Comparison of ENCODE assay signal across 12 cellular contexts in the genomic region with DNA sequence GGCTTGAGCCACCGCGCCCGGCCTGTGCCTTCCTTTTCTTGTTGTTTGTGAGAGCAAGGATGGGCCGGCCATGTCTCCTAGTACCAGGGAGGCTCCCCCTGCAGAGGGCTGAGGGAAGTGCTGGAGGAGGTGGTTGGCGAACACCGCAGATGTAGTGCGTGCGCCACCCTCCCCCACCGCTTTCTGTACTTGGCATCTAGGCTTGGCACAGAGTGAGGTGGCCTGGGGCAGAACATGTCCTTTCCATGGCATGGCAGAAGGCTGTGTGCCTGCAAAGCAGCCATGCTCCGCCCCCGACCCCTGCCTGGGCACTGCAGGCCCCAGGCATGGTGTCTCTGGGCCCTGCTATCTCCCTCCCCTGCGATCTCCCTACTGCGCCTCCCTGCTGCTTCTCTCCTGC. TPM values are rescaled to one million over a fixed set of nuclear protein-coding genes. Genes with fewer than 3 reads are reported as not detected.
DNase-seq lines count a peak whose midpoint lies in the region; ATAC-seq, FAIRE-seq and TF ChIP-seq lines count a peak whose summit lies in the region.
"Had no signal": no experiment of that assay in that cellular context is flagged by ENCODE, and none has a peak within 500 bp of the region (broad histone marks: within the 10 kb centered on the region; RNA-seq: fewer than 3 reads in every experiment).

No MANE protein-coding gene starts in this region.

- no peaks in the 10 kb centered on the region for H3K9me3 Mint-ChIP-seq in activated T-helper 2 cell treated with anti-CD3 and anti-CD28 coated beads, Interferon-gamma antibody, Interleukin-2, Interleukin-4, amounts not matched to agents 10 μg/mL and 5 μg/mL and 100 μg/mL, durations not matched to agents 14 hours and 24 hours and 36 hours

- DNase-seq in A549 (ENCODE audit: low read depth in 1 of 2, low spot score in 1 of 2) = peak; percentile 44 to 47
- DNase-seq in H4 (ENCODE audit: low spot score) = peak; percentile 30
- peak; percentile 42 for DNase-seq in WERI-Rb-1
- peak; percentile 74 for DNase-seq in right atrium auricular region (ENCODE audit: low spot score)
- DNase-seq in activated T-helper 2 cell treated with anti-CD3 and anti-CD28 coated beads, Interferon-gamma antibody, Interleukin-2, Interleukin-4, amounts not matched to agents 10 μg/mL and 5 μg/mL and 100 μg/mL, durations not matched to agents 14 hours and 24 hours and 36 hours (ENCODE audit: low spot score) = no peak
- DNase-seq in cerebellar nuclear complex (lab: John Stamatoyannopoulos, UW) = no peak
- DNase-seq in NOMO-1 (lab: John Stamatoyannopoulos, UW; ENCODE audit: unreplicated experiment in 2 of 2) = no peak
- DNase-seq in NCI-H2081 treated with DMSO at 0.1 percent for 48 hours (lab: John Stamatoyannopoulos, UW) = no peak
- DNase-seq: EL, NCI-H226 had no signal

- no peaks in the 10 kb centered on the region for H3K4me1 Mint-ChIP-seq in activated T-helper 2 cell treated with anti-CD3 and anti-CD28 coated beads, Interferon-gamma antibody, Interleukin-2, Interleukin-4, amounts not matched to agents 10 μg/mL and 5 μg/mL and 100 μg/mL, durations not matched to agents 14 hours and 24 hours and 36 hours (ENCODE audit: low read depth)

- H3K36me3 Mint-ChIP-seq in activated T-helper 2 cell treated with anti-CD3 and anti-CD28 coated beads, Interferon-gamma antibody, Interleukin-2, Interleukin-4, amounts not matched to agents 10 μg/mL and 5 μg/mL and 100 μg/mL, durations not matched to agents 14 hours and 24 hours and 36 hours (ENCODE audit: low read depth) = no peaks in the 10 kb centered on the region

- FAIRE-seq in A549 (lab: Jason Lieb, UNC) = no peak

- no peak overlapping the region for H3K4me2 ChIP-seq in A549

- H3K27me3 ChIP-seq in WERI-Rb-1 (ENCODE audit: insufficient read depth, low read depth, severe bottlenecking) (no peaks in the 10 kb centered on the region), right atrium auricular region (no peaks in the 10 kb centered on the region)

- TF ChIP-seq CTCF in A549 (IDR thresholded peaks at IDR 0.05) (no peak; the same call in 2 of the 3 replicates), WERI-Rb-1 (IDR thresholded peaks at IDR 0.05; ENCODE audit: low read depth, low read length) (peak; percentile 55), right atrium auricular region (IDR thresholded peaks at IDR 0.05) (peak; percentile 12 to 43)

- TF ChIP-seq EP300 in A549 (IDR thresholded peaks at IDR 0.05) = no peak

- CTCF ChIA-PET in A549 (lab: Yijun Ruan, JAX) = interaction anchor here (1.9 kb wide), 1 partner anchor 56 kb away, joined by 6 read pairs; no protein-coding TSS in a partner anchor

- peaks cover 16% of the 10 kb centered on the region for H3K27me3 Mint-ChIP-seq in activated T-helper 2 cell treated with anti-CD3 and anti-CD28 coated beads, Interferon-gamma antibody, Interleukin-2, Interleukin-4, amounts not matched to agents 10 μg/mL and 5 μg/mL and 100 μg/mL, durations not matched to agents 14 hours and 24 hours and 36 hours (ENCODE audit: low read depth)

- TF ChIP-seq RAD21 in A549 (conservative IDR thresholded peaks at IDR 0.05 in 1 of 2, IDR thresholded peaks at IDR 0.05 in 1 of 2) = no peak

- H3K4me1 ChIP-seq in A549 (no peaks in the 10 kb centered on the region), right atrium auricular region (peaks cover 0 to 77% of the 10 kb centered on the region in 2 donors)

- no peak overlapping the region for H3K27ac Mint-ChIP-seq in activated T-helper 2 cell treated with anti-CD3 and anti-CD28 coated beads, Interferon-gamma antibody, Interleukin-2, Interleukin-4, amounts not matched to agents 10 μg/mL and 5 μg/mL and 100 μg/mL, durations not matched to agents 14 hours and 24 hours and 36 hours

- POLR2A ChIA-PET in A549 (lab: Yijun Ruan, JAX) = interaction anchor here (0.7 kb wide), 1 partner anchor 71 kb away, joined by 5 read pairs; no protein-coding TSS in a partner anchor

- ATAC-seq in A549 = peak; percentile 76 to 92; a peak in 5 of 6 replicates

- H3K27ac ChIP-seq in A549 = no peak overlapping the region
- H3K27ac ChIP-seq in WERI-Rb-1 = no peak overlapping the region
- peak overlapping the region; percentile 80 to 88 for H3K27ac ChIP-seq in right atrium auricular region
- H3K27ac ChIP-seq: esophagus muscularis mucosa, thoracic aorta had no signal

- no peaks in the 10 kb centered on the region for H3K36me3 ChIP-seq in WERI-Rb-1
- no peaks in the 10 kb centered on the region for H3K36me3 ChIP-seq in right atrium auricular region
- H3K36me3 ChIP-seq: esophagus muscularis mucosa, thoracic aorta had no signal

- no peak for TF ChIP-seq POLR2A in A549 (IDR thresholded peaks at IDR 0.05; ENCODE audit: low read length)

- intact Hi-C loops in activated T-helper 2 cell treated with anti-CD3 and anti-CD28 coated beads, Interferon-gamma antibody, Interleukin-2, Interleukin-4, amounts not matched to agents 10 μg/mL and 5 μg/mL and 100 μg/mL, durations not matched to agents 14 hours and 24 hours and 36 hours (cut with micrococcal nuclease) = no loop called here

- H3K9me3 ChIP-seq in A549 (no peaks in the 10 kb centered on the region), WERI-Rb-1 (ENCODE audit: severe bottlenecking) (no peaks in the 10 kb centered on the region), right atrium auricular region (no peaks in the 10 kb centered on the region)
- H3K9me3 ChIP-seq: esophagus muscularis mucosa, thoracic aorta had no signal

- no peak overlapping the region for H3K4me3 ChIP-seq in A549
- no peak overlapping the region for H3K4me3 ChIP-seq in WERI-Rb-1 (ENCODE audit: low read depth, low read length)
- H3K4me3 ChIP-seq in right atrium auricular region = no peak overlapping the region
- H3K4me3 ChIP-seq: esophagus muscularis mucosa, thoracic aorta had no signal

- WGBS in A549 (ENCODE audit: missing lambda C conversion rate) = 59% methylated on average over 10 of the region's 13 CpGs

- H3K4me3 Mint-ChIP-seq in activated T-helper 2 cell treated with anti-CD3 and anti-CD28 coated beads, Interferon-gamma antibody, Interleukin-2, Interleukin-4, amounts not matched to agents 10 μg/mL and 5 μg/mL and 100 μg/mL, durations not matched to agents 14 hours and 24 hours and 36 hours (ENCODE audit: low read depth) = no peak overlapping the region

TF ChIP-seq in A549, 52 proteins besides CTCF, POLR2A, EP300 and RAD21:
- TF ChIP-seq NR3C1 (IDR thresholded peaks at IDR 0.05) (no peak), CHD2 (IDR thresholded peaks at IDR 0.05; ENCODE audit: low read length, partially characterized antibody) (no peak), ESRRA (IDR thresholded peaks at IDR 0.05; ENCODE audit: borderline replicate concordance, low read length) (no peak), PHF8 (IDR thresholded peaks at IDR 0.05; ENCODE audit: borderline replicate concordance, low read depth) (no peak), ZC3H11A (IDR thresholded peaks at IDR 0.05) (no peak), CHD4 (IDR thresholded peaks at IDR 0.05; ENCODE audit: borderline replicate concordance) (no peak), TFCP2L1 (CRISPR knock-in tag; IDR thresholded peaks at IDR 0.05) (no peak), ZFP36 (IDR thresholded peaks at IDR 0.05; ENCODE audit: borderline replicate concordance, partially characterized antibody) (no peak), GATA3 (IDR thresholded peaks at IDR 0.05; ENCODE audit: borderline replicate concordance) (no peak), MYC (IDR thresholded peaks at IDR 0.05; ENCODE audit: borderline replicate concordance, low read length) (no peak), HEYL (CRISPR knock-in tag; IDR thresholded peaks at IDR 0.05) (no peak), JUNB (IDR thresholded peaks at IDR 0.05) (no peak), HOXA7 (CRISPR knock-in tag; IDR thresholded peaks at IDR 0.05) (no peak), SREBF2 (IDR thresholded peaks at IDR 0.05) (no peak), HOXB5 (CRISPR knock-in tag; IDR thresholded peaks at IDR 0.05) (no peak), NFE2L2 (conservative IDR thresholded peaks at IDR 0.05; ENCODE audit: low read length) (no peak), RNF2 (IDR thresholded peaks at IDR 0.05; ENCODE audit: borderline replicate concordance, low read depth) (no peak), FOSB (CRISPR knock-in tag; IDR thresholded peaks at IDR 0.05) (no peak), NPAS2 (CRISPR knock-in tag; IDR thresholded peaks at IDR 0.05; ENCODE audit: borderline replicate concordance) (no peak)
- TF ChIP-seq, protein P1, sequence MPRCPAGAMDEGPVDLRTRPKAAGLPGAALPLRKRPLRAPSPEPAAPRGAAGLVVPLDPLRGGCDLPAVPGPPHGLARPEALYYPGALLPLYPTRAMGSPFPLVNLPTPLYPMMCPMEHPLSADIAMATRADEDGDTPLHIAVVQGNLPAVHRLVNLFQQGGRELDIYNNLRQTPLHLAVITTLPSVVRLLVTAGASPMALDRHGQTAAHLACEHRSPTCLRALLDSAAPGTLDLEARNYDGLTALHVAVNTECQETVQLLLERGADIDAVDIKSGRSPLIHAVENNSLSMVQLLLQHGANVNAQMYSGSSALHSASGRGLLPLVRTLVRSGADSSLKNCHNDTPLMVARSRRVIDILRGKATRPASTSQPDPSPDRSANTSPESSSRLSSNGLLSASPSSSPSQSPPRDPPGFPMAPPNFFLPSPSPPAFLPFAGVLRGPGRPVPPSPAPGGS (IDR thresholded peaks at IDR 0.05) = no peak

RNA-seq across cellular contexts. Expression of a gene that starts 30.7 kb away (rescaled TPM):
- polyA plus RNA-seq in A549 (2011; rRNA removed) (0.06 and 0.19 TPM in 2 replicates), A549 (2017; fragmentation: RNase III; extraction: RNeasy Plus Mini Kit Qiagen cat#74134 plus additional on column Dnase treatment) (0.13 to 0.31 TPM (median 0.14 TPM) in 3 replicates)
- polyA plus RNA-seq in A549 (2012; cell fraction: cytosol; rRNA removed) = 0.32 and 0.36 TPM in 2 replicates
- 0.17 and 0.28 TPM in 2 replicates for polyA plus RNA-seq in A549 (2012; cell fraction: nucleus; rRNA removed)
- 0.68 TPM in 1 of 2 replicates, not detected in the other for polyA minus RNA-seq in A549 (2011; rRNA and poly(A)+ RNA removed)
- total RNA-seq in H4 (2014; rRNA removed; shearing (Covaris generic)) = 0.14 TPM in 1 of 2 replicates, not detected in the other
- total RNA-seq in right atrium auricular region = 10 to 100 TPM; 16.2 to 50.3 TPM
- total RNA-seq in activated T-helper 2 cell treated with anti-CD3 and anti-CD28 coated beads, Interferon-gamma antibody, Interleukin-2, Interleukin-4, amounts not matched to agents 10 μg/mL and 5 μg/mL and 100 μg/mL, durations not matched to agents 14 hours and 24 hours and 36 hours = not detected in 2 replicates

Comparison
In these comparisons a context has a peak if more than half of its experiments do, and no peak if none do; other contexts are left out.
1. DNase-seq: peak in A549 (2 of 2), H4 (single experiment), WERI-Rb-1 (single experiment) and right atrium auricular region (single experiment); none in activated T-helper 2 cell treated with anti-CD3 and anti-CD28 coated beads, Interferon-gamma antibody, Interleukin-2, Interleukin-4, amounts not matched to agents 10 μg/mL and 5 μg/mL and 100 μg/mL, durations not matched to agents 14 hours and 24 hours and 36 hours (single experiment), cerebellar nuclear complex (0 of 2), NOMO-1 (0 of 2) and NCI-H2081 treated with DMSO at 0.1 percent for 48 hours (single experiment).
2. H3K27ac ChIP-seq: peak in right atrium auricular region (2 of 2); none in A549 (0 of 2) and WERI-Rb-1 (single experiment).
3. RNA of a gene that starts 30.7 kb away (total RNA-seq): 16.2 to 50.3 TPM in right atrium auricular region; 0.14 TPM in H4 and not detected in activated T-helper 2 cell treated with anti-CD3 and anti-CD28 coated beads, Interferon-gamma antibody, Interleukin-2, Interleukin-4, amounts not matched to agents 10 μg/mL and 5 μg/mL and 100 μg/mL, durations not matched to agents 14 hours and 24 hours and 36 hours; every median in the first group is over 10 times any median in the second.